In genomic region chr6:168497381-168497780, GRCh38 we compare ENCODE assay signal across 25 cellular contexts. TPM values are rescaled to one million over a fixed set of nuclear protein-coding genes. Genes with fewer than 3 reads are reported as not detected.
"Had no signal": no experiment of that assay in that cellular context is flagged by ENCODE, and none has a peak within 500 bp of the region (broad histone marks: within the 10 kb centered on the region; RNA-seq: fewer than 3 reads in every experiment).

No MANE protein-coding gene starts in this region.

- H3K27ac Mint-ChIP-seq: naive thymus-derived CD8-positive, alpha-beta T cell; nephron progenitor cell; stimulated activated naive B cell treated with anti-CD40 and anti-IgM and Interleukin-4, amounts not matched to agents 10 μg/mL and 1 μg/mL and 100 μg/mL, for 72 hours had no signal

- H3K4me3 ChIP-seq: left lung, lower lobe of right lung, pancreas, prostate gland, skin epidermis, stomach, suprapubic skin, thoracic aorta, tibial artery, upper lobe of right lung had no signal

- H3K4me1 ChIP-seq: left lung, pancreas, prostate gland, suprapubic skin had no signal

- DNase-seq: head of caudate nucleus; kidney; left colon; left lung; lower lobe of right lung; mammary epithelial cell; naive thymus-derived CD8-positive, alpha-beta T cell; nephron progenitor cell; nucleus accumbens; pancreas; retina; stimulated activated CD4-positive, alpha-beta T cell treated with anti-CD3 and anti-CD28 coated beads, Interleukin-12 subunit alpha, Interleukin-12 subunit beta, amount 100 ng/mL, for 4 hours; stimulated activated CD4-positive, alpha-beta T cell treated with anti-CD3 and anti-CD28 coated beads, Interleukin-15, amount 100 ng/mL, for 24 hours; stimulated activated CD4-positive, alpha-beta T cell treated with anti-CD3 and anti-CD28 coated beads, Interleukin-2, amount 100 ng/mL, for 24 hours; stimulated activated CD4-positive, alpha-beta T cell treated with anti-CD3 and anti-CD28 coated beads, Interleukin-4, amount 100 ng/mL, for 1 hour; stimulated activated naive B cell treated with anti-CD40 and anti-IgM and Interleukin-4, amounts not matched to agents 10 μg/mL and 1 μg/mL and 100 μg/mL, for 72 hours; stimulated activated naive CD8-positive, alpha-beta T cell treated with anti-CD3 and anti-CD28 coated beads, Interleukin-15, Interleukin-2, amounts not matched to agents 100 U/mL and 50 U/mL, for 24 hours; stomach; tibial artery; trophoblast cell; upper lobe of right lung had no signal

- H3K9me3 Mint-ChIP-seq: naive thymus-derived CD8-positive, alpha-beta T cell; nephron progenitor cell; stimulated activated naive B cell treated with anti-CD40 and anti-IgM and Interleukin-4, amounts not matched to agents 10 μg/mL and 1 μg/mL and 100 μg/mL, for 72 hours had no signal

- H3K27me3 Mint-ChIP-seq: stimulated activated naive B cell treated with anti-CD40 and anti-IgM and Interleukin-4, amounts not matched to agents 10 μg/mL and 1 μg/mL and 100 μg/mL, for 72 hours had no signal

- H3K4me1 Mint-ChIP-seq: naive thymus-derived CD8-positive, alpha-beta T cell; stimulated activated naive B cell treated with anti-CD40 and anti-IgM and Interleukin-4, amounts not matched to agents 10 μg/mL and 1 μg/mL and 100 μg/mL, for 72 hours had no signal

- H3K4me3 Mint-ChIP-seq: naive thymus-derived CD8-positive, alpha-beta T cell; nephron progenitor cell; stimulated activated naive B cell treated with anti-CD40 and anti-IgM and Interleukin-4, amounts not matched to agents 10 μg/mL and 1 μg/mL and 100 μg/mL, for 72 hours had no signal

- H3K36me3 Mint-ChIP-seq: naive thymus-derived CD8-positive, alpha-beta T cell; stimulated activated naive B cell treated with anti-CD40 and anti-IgM and Interleukin-4, amounts not matched to agents 10 μg/mL and 1 μg/mL and 100 μg/mL, for 72 hours had no signal

- H3K27ac ChIP-seq: left lung, lower lobe of right lung, pancreas, prostate gland, skin epidermis, suprapubic skin, thoracic aorta, tibial artery, upper lobe of right lung had no signal

- H3K36me3 ChIP-seq: left lung, lower lobe of right lung, pancreas, prostate gland, stomach, suprapubic skin, thoracic aorta, tibial artery, upper lobe of right lung had no signal

- H3K27me3 ChIP-seq: pancreas, stomach, suprapubic skin, tibial artery, upper lobe of right lung had no signal

- H3K9me3 ChIP-seq: left lung, lower lobe of right lung, pancreas, prostate gland, stomach, suprapubic skin, thoracic aorta, tibial artery, upper lobe of right lung had no signal

RNA-seq across cellular contexts. Expression of gene SMOC2, which starts 56.4 kb away (rescaled TPM):
- total RNA-seq: mammary epithelial cell; naive thymus-derived CD8-positive, alpha-beta T cell had no signal
- polyA plus RNA-seq: mammary epithelial cell; naive thymus-derived CD8-positive, alpha-beta T cell had no signal
